ENCODE assay signal across 1 cellular context in the genomic region with DNA sequence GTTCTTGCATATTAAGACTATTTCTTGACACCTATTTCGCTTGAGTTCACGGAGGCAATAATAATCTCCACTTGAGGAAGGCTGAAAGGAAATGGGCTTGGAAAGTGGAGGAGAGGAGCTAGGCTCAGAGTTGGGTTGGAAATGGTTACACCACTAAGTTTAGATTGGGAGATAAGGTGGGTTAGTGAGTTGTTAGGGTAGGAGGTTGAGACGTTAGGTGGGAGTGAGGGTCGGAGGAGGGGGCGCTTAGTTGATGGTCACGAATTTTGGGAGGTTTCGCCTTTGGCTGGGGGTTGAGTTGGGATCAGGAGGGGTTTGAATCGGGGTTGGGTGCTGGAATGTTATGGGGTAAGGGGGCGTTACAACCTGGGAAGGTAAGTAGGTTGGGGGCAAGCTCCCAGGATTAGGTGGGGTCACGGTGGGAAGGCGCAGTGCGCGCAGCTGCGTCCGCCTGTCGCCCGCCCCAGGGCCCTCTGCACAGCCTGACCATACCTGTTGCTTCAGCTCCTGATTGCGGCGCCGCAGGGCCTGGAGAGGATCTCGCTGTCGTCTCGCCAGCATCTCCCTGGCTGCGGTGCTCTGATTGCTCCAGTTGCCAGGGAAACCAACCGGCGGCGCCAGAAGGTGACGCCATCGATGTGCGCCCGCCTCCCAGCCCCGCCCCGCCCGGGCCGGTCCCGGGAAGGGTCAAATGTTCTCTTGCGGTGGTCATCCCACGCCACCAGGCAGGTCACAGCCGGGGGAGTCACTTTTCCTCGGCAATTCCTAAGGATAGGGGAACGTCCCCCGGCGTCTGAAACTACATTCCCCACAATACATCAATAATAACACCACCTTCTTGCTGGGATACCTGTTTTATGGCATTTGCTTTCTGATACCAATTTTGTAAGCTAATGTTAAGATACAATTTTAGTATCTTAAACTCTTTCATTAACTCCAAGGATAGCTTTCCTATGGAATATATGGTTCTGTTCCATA.
A peak's percentile ranks its signal among the peaks of the same experiment; 100 is the strongest.
TF ChIP-seq lines count a peak whose summit lies in the region.

A gene (minus strand): TSS at position 606 of the 978 bp plus-strand sequence. CDS start 45 bp downstream, at position 561.

TF ChIP-seq in K562, 482 proteins besides CTCF, POLR2A, EP300 and RAD21 (continued from another document and continues in another):
- TF ChIP-seq, protein P1, sequence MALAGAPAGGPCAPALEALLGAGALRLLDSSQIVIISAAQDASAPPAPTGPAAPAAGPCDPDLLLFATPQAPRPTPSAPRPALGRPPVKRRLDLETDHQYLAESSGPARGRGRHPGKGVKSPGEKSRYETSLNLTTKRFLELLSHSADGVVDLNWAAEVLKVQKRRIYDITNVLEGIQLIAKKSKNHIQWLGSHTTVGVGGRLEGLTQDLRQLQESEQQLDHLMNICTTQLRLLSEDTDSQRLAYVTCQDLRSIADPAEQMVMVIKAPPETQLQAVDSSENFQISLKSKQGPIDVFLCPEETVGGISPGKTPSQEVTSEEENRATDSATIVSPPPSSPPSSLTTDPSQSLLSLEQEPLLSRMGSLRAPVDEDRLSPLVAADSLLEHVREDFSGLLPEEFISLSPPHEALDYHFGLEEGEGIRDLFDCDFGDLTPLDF (CRISPR knock-in tag; IDR thresholded peaks at IDR 0.05): no peak
- TF ChIP-seq FOXP1 (CRISPR knock-in tag; IDR thresholded peaks at IDR 0.05) (no peak), BRD9 (IDR thresholded peaks at IDR 0.05; ENCODE audit: low read depth, partially characterized antibody) (no peak), ZKSCAN3 (CRISPR knock-in tag; IDR thresholded peaks at IDR 0.05) (no peak), ATF1 (CRISPR knock-in tag; IDR thresholded peaks at IDR 0.05) (peak; percentile 92), ATF1 (tag; IDR thresholded peaks at IDR 0.05) (peak; percentile 99), SMAD2 (IDR thresholded peaks at IDR 0.05; ENCODE audit: low read depth, low read length) (no peak), ZNF12 (CRISPR knock-in tag; IDR thresholded peaks at IDR 0.05) (no peak), ZNF551 (CRISPR knock-in tag; IDR thresholded peaks at IDR 0.05) (no peak), ZNF57 (CRISPR knock-in tag; IDR thresholded peaks at IDR 0.05) (no peak), RBM22 (IDR thresholded peaks at IDR 0.05; ENCODE audit: low read depth, low read length, poor library complexity, severe bottlenecking) (peak; percentile 91), SOX6 (IDR thresholded peaks at IDR 0.05) (no peak), MCM3 (IDR thresholded peaks at IDR 0.05) (no peak), ETV5 (CRISPR knock-in tag; IDR thresholded peaks at IDR 0.05; ENCODE audit: low read depth) (no peak), SLC30A9 (CRISPR knock-in tag; IDR thresholded peaks at IDR 0.05) (no peak), RFX1 (IDR thresholded peaks at IDR 0.05) (peak; percentile 96), ZC3H4 (CRISPR knock-in tag; IDR thresholded peaks at IDR 0.05; ENCODE audit: borderline replicate concordance) (no peak), BACH1 (tag; IDR thresholded peaks at IDR 0.05) (no peak), HNRNPK (IDR thresholded peaks at IDR 0.05; ENCODE audit: low read depth, low read length, poor library complexity, severe bottlenecking) (no peak), DACH1 (IDR thresholded peaks at IDR 0.05; ENCODE audit: partially characterized antibody) (no peak), ZBED1 (IDR thresholded peaks at IDR 0.05) (no peak), CBX5 (IDR thresholded peaks at IDR 0.05; ENCODE audit: borderline replicate concordance, low read depth) (no peak), KDM1A (IDR thresholded peaks at IDR 0.05) (peak; percentile 77 to 92), ZFX (CRISPR knock-in tag; IDR thresholded peaks at IDR 0.05) (no peak), MCM7 (IDR thresholded peaks at IDR 0.05) (no peak), GTF2F1 (IDR thresholded peaks at IDR 0.05; ENCODE audit: low read depth, low read length) (no peak), FOXJ2 (tag; IDR thresholded peaks at IDR 0.05) (peak; percentile 73; the same call in 1 of the 2 replicates), NRF1 (conservative IDR thresholded peaks at IDR 0.05 in 1 of 2, IDR thresholded peaks at IDR 0.05 in 1 of 2) (peak; percentile 30 to 41; a peak in 1 of 4 replicates), ARNT (IDR thresholded peaks at IDR 0.05) (no peak), HSF4 (CRISPR knock-in tag; IDR thresholded peaks at IDR 0.05; ENCODE audit: borderline replicate concordance) (no peak), FOXM1 (IDR thresholded peaks at IDR 0.05; ENCODE audit: low read depth) (no peak), FOXM1 (CRISPR knock-in tag; IDR thresholded peaks at IDR 0.05; ENCODE audit: low read depth) (no peak), FUS (optimal IDR thresholded peaks at IDR 0.05; ENCODE audit: low read depth, low read length) (no peak), RBBP5 (IDR thresholded peaks at IDR 0.05; ENCODE audit: borderline replicate concordance, insufficient read depth, low read length, poor library complexity, severe bottlenecking) (no peak), HNRNPUL1 (IDR thresholded peaks at IDR 0.05; ENCODE audit: low read length) (no peak), JUND (IDR thresholded peaks at IDR 0.05; ENCODE audit: borderline replicate concordance, low read depth, low read length) (peak; percentile 54; the same call in 1 of the 2 replicates), JUND (tag; IDR thresholded peaks at IDR 0.05; ENCODE audit: borderline replicate concordance, low read depth, low read length) (no peak; the same call in 2 of the 3 replicates), ZNF695 (CRISPR knock-in tag; IDR thresholded peaks at IDR 0.05) (no peak), BHLHE40 (IDR thresholded peaks at IDR 0.05; ENCODE audit: low read length) (0 out of 2 replicates have a peak, but pooled peaks have one; percentile 6), CHCHD3 (CRISPR knock-in tag; IDR thresholded peaks at IDR 0.05) (no peak), ZNF184 (CRISPR knock-in tag; IDR thresholded peaks at IDR 0.05) (no peak)
- TF ChIP-seq, protein P2, sequence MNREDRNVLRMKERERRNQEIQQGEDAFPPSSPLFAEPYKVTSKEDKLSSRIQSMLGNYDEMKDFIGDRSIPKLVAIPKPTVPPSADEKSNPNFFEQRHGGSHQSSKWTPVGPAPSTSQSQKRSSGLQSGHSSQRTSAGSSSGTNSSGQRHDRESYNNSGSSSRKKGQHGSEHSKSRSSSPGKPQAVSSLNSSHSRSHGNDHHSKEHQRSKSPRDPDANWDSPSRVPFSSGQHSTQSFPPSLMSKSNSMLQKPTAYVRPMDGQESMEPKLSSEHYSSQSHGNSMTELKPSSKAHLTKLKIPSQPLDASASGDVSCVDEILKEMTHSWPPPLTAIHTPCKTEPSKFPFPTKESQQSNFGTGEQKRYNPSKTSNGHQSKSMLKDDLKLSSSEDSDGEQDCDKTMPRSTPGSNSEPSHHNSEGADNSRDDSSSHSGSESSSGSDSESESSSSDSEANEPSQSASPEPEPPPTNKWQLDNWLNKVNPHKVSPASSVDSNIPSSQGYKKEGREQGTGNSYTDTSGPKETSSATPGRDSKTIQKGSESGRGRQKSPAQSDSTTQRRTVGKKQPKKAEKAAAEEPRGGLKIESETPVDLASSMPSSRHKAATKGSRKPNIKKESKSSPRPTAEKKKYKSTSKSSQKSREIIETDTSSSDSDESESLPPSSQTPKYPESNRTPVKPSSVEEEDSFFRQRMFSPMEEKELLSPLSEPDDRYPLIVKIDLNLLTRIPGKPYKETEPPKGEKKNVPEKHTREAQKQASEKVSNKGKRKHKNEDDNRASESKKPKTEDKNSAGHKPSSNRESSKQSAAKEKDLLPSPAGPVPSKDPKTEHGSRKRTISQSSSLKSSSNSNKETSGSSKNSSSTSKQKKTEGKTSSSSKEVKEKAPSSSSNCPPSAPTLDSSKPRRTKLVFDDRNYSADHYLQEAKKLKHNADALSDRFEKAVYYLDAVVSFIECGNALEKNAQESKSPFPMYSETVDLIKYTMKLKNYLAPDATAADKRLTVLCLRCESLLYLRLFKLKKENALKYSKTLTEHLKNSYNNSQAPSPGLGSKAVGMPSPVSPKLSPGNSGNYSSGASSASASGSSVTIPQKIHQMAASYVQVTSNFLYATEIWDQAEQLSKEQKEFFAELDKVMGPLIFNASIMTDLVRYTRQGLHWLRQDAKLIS (CRISPR knock-in tag; IDR thresholded peaks at IDR 0.05): no peak
- TF ChIP-seq, protein P3, sequence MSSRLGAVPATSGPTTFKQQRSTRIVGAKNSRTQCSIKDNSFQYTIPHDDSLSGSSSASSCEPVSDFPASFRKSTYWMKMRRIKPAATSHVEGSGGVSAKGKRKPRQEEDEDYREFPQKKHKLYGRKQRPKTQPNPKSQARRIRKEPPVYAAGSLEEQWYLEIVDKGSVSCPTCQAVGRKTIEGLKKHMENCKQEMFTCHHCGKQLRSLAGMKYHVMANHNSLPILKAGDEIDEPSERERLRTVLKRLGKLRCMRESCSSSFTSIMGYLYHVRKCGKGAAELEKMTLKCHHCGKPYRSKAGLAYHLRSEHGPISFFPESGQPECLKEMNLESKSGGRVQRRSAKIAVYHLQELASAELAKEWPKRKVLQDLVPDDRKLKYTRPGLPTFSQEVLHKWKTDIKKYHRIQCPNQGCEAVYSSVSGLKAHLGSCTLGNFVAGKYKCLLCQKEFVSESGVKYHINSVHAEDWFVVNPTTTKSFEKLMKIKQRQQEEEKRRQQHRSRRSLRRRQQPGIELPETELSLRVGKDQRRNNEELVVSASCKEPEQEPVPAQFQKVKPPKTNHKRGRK (tag; IDR thresholded peaks at IDR 0.05): no peak
- TF ChIP-seq, protein P4, sequence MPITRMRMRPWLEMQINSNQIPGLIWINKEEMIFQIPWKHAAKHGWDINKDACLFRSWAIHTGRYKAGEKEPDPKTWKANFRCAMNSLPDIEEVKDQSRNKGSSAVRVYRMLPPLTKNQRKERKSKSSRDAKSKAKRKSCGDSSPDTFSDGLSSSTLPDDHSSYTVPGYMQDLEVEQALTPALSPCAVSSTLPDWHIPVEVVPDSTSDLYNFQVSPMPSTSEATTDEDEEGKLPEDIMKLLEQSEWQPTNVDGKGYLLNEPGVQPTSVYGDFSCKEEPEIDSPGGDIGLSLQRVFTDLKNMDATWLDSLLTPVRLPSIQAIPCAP (CRISPR knock-in tag; IDR thresholded peaks at IDR 0.05; ENCODE audit: borderline replicate concordance): no peak
- TF ChIP-seq, protein P5, sequence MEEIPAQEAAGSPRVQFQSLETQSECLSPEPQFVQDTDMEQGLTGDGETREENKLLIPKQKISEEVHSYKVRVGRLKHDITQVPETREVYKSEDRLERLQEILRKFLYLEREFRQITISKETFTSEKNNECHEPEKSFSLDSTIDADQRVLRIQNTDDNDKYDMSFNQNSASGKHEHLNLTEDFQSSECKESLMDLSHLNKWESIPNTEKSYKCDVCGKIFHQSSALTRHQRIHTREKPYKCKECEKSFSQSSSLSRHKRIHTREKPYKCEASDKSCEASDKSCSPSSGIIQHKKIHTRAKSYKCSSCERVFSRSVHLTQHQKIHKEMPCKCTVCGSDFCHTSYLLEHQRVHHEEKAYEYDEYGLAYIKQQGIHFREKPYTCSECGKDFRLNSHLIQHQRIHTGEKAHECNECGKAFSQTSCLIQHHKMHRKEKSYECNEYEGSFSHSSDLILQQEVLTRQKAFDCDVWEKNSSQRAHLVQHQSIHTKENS (CRISPR knock-in tag; IDR thresholded peaks at IDR 0.05): no peak
- TF ChIP-seq, protein P6, sequence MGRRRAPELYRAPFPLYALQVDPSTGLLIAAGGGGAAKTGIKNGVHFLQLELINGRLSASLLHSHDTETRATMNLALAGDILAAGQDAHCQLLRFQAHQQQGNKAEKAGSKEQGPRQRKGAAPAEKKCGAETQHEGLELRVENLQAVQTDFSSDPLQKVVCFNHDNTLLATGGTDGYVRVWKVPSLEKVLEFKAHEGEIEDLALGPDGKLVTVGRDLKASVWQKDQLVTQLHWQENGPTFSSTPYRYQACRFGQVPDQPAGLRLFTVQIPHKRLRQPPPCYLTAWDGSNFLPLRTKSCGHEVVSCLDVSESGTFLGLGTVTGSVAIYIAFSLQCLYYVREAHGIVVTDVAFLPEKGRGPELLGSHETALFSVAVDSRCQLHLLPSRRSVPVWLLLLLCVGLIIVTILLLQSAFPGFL (CRISPR knock-in tag; IDR thresholded peaks at IDR 0.05): no peak
- TF ChIP-seq, protein P7, sequence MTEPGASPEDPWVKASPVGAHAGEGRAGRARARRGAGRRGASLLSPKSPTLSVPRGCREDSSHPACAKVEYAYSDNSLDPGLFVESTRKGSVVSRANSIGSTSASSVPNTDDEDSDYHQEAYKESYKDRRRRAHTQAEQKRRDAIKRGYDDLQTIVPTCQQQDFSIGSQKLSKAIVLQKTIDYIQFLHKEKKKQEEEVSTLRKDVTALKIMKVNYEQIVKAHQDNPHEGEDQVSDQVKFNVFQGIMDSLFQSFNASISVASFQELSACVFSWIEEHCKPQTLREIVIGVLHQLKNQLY (CRISPR knock-in tag; conservative IDR thresholded peaks at IDR 0.05): no peak
- TF ChIP-seq, protein P8, sequence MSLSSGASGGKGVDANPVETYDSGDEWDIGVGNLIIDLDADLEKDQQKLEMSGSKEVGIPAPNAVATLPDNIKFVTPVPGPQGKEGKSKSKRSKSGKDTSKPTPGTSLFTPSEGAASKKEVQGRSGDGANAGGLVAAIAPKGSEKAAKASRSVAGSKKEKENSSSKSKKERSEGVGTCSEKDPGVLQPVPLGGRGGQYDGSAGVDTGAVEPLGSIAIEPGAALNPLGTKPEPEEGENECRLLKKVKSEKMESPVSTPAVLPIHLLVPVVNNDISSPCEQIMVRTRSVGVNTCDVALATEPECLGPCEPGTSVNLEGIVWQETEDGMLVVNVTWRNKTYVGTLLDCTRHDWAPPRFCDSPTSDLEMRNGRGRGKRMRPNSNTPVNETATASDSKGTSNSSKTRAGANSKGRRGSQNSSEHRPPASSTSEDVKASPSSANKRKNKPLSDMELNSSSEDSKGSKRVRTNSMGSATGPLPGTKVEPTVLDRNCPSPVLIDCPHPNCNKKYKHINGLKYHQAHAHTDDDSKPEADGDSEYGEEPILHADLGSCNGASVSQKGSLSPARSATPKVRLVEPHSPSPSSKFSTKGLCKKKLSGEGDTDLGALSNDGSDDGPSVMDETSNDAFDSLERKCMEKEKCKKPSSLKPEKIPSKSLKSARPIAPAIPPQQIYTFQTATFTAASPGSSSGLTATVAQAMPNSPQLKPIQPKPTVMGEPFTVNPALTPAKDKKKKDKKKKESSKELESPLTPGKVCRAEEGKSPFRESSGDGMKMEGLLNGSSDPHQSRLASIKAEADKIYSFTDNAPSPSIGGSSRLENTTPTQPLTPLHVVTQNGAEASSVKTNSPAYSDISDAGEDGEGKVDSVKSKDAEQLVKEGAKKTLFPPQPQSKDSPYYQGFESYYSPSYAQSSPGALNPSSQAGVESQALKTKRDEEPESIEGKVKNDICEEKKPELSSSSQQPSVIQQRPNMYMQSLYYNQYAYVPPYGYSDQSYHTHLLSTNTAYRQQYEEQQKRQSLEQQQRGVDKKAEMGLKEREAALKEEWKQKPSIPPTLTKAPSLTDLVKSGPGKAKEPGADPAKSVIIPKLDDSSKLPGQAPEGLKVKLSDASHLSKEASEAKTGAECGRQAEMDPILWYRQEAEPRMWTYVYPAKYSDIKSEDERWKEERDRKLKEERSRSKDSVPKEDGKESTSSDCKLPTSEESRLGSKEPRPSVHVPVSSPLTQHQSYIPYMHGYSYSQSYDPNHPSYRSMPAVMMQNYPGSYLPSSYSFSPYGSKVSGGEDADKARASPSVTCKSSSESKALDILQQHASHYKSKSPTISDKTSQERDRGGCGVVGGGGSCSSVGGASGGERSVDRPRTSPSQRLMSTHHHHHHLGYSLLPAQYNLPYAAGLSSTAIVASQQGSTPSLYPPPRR (CRISPR knock-in tag; IDR thresholded peaks at IDR 0.05; ENCODE audit: borderline replicate concordance): no peak
